ENCODE assay signal across 24 cellular contexts in the genomic region with DNA sequence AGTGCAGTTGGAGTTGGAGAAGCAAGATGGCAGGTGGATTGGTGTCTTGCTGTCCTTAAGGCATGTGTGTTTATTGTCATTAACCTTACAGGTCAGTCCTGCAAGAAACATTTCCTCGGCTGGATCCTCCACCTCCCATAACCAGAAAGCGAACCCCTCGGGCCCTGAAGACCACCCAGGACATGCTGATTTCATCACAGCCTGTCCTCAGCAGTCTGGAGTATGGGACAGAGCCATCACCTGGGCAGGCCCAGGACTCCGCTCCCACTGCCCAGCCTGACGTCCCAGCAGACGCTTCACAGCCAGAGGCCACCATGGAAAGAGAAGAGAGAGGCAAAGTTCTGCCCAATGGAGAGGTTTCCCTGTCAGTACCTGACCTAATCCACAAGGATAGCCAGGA. TPM values are rescaled to one million over a fixed set of nuclear protein-coding genes. Genes with fewer than 3 reads are reported as not detected.
"Had no signal": no experiment of that assay in that cellular context is flagged by ENCODE, and none has a peak within 500 bp of the region (broad histone marks: within the 10 kb centered on the region; RNA-seq: fewer than 3 reads in every experiment).

No MANE protein-coding gene starts in this region.

- H3K27me3 ChIP-seq: brain microvascular endothelial cell, cardiac muscle cell, MG63, Peyer's patch had no signal

- H3K4me3 ChIP-seq: cardiac muscle cell, MG63 had no signal

- H3K36me3 ChIP-seq: brain microvascular endothelial cell, cardiac muscle cell, MG63, Peyer's patch had no signal

- H3K27ac Mint-ChIP-seq: activated naive CD4-positive, alpha-beta T cell treated with anti-CD3 and anti-CD28 coated beads for 36 hours; activated naive CD8-positive, alpha-beta T cell treated with anti-CD3 and anti-CD28 coated beads for 36 hours; activated T-helper 17 cell treated with anti-CD3 and anti-CD28 coated beads, Interleukin-2, amount 50 U/mL, for 72 hours; T-helper 1 cell treated with Interleukin-12 subunit alpha and Interleukin-12 subunit beta and Interleukin-4 antibody, amounts not matched to agents 30 μg/mL and 1 μg/mL, for 36 hours had no signal

- H3K27ac ChIP-seq: brain microvascular endothelial cell, cardiac muscle cell had no signal

- H3K9me3 Mint-ChIP-seq: activated naive CD4-positive, alpha-beta T cell treated with anti-CD3 and anti-CD28 coated beads for 36 hours; activated naive CD8-positive, alpha-beta T cell treated with anti-CD3 and anti-CD28 coated beads for 36 hours; activated T-helper 17 cell treated with anti-CD3 and anti-CD28 coated beads, Interleukin-2, amount 50 U/mL, for 72 hours; T-helper 1 cell treated with Interleukin-12 subunit alpha and Interleukin-12 subunit beta and Interleukin-4 antibody, amounts not matched to agents 30 μg/mL and 1 μg/mL, for 36 hours had no signal

- H3K27me3 Mint-ChIP-seq: activated naive CD8-positive, alpha-beta T cell treated with anti-CD3 and anti-CD28 coated beads for 36 hours had no signal

- H3K36me3 Mint-ChIP-seq: activated naive CD8-positive, alpha-beta T cell treated with anti-CD3 and anti-CD28 coated beads for 36 hours had no signal

- H3K4me1 Mint-ChIP-seq: activated naive CD8-positive, alpha-beta T cell treated with anti-CD3 and anti-CD28 coated beads for 36 hours; activated T-helper 17 cell treated with anti-CD3 and anti-CD28 coated beads, Interleukin-2, amount 50 U/mL, for 72 hours had no signal

- ATAC-seq: activated CD4-positive, CD25-positive, alpha-beta regulatory T cell treated with anti-CD3 and anti-CD28 coated beads, Interleukin-2, amount 50 U/mL, for 24 hours; activated T-helper 17 cell treated with anti-CD3 and anti-CD28 coated beads, Interleukin-2, amount 50 U/mL, for 72 hours had no signal

- H3K9me3 ChIP-seq: MG63, Peyer's patch had no signal

- DNase-seq: activated CD4-positive, alpha-beta T cell treated with anti-CD3 and anti-CD28 coated beads for 4 hours; activated gamma-delta T cell; activated naive CD4-positive, alpha-beta T cell treated with anti-CD3 and anti-CD28 coated beads for 36 hours; activated naive CD8-positive, alpha-beta T cell treated with anti-CD3 and anti-CD28 coated beads for 36 hours; activated T-cell treated with anti-CD3 and anti-CD28 coated beads for 4 hours; activated T-cell treated with anti-CD3 and anti-CD28 coated beads, Interleukin-2, amount 50 U/mL, for 48 hours; brain microvascular endothelial cell; IMR-90; KG1; MG63; MV-4-11; NCI-H1092 treated with DMSO at 0.1 percent for 48 hours; NCI-H1417 treated with DMSO at 0.1 percent for 48 hours; NCI-H1694 treated with DMSO at 0.1 percent for 48 hours; NCI-H2029 treated with DMSO at 0.1 percent for 48 hours; NCI-H510A treated with DMSO at 0.1 percent for 48 hours; SHP77 had no signal

- H3K4me3 Mint-ChIP-seq: activated naive CD4-positive, alpha-beta T cell treated with anti-CD3 and anti-CD28 coated beads for 36 hours; activated naive CD8-positive, alpha-beta T cell treated with anti-CD3 and anti-CD28 coated beads for 36 hours; activated T-helper 17 cell treated with anti-CD3 and anti-CD28 coated beads, Interleukin-2, amount 50 U/mL, for 72 hours; T-helper 1 cell treated with Interleukin-12 subunit alpha and Interleukin-12 subunit beta and Interleukin-4 antibody, amounts not matched to agents 30 μg/mL and 1 μg/mL, for 36 hours had no signal

RNA-seq across cellular contexts. Expression of a gene that starts 1.6 kb away (rescaled TPM):
- total RNA-seq: activated T-helper 17 cell treated with anti-CD3 and anti-CD28 coated beads, Interleukin-2, amount 50 U/mL, for 72 hours had no signal

RNA-seq across cellular contexts. Expression of a gene that starts 6.4 kb away (rescaled TPM):
- total RNA-seq: activated naive CD4-positive, alpha-beta T cell treated with anti-CD3 and anti-CD28 coated beads for 36 hours; activated naive CD8-positive, alpha-beta T cell treated with anti-CD3 and anti-CD28 coated beads for 36 hours; activated T-helper 17 cell treated with anti-CD3 and anti-CD28 coated beads, Interleukin-2, amount 50 U/mL, for 72 hours; cardiac muscle cell; IMR-90; LHCN-M2; Peyer's patch had no signal

RNA-seq across cellular contexts. Expression of a gene that starts 28.8 kb away (rescaled TPM):
- total RNA-seq: activated naive CD4-positive, alpha-beta T cell treated with anti-CD3 and anti-CD28 coated beads for 36 hours; activated naive CD8-positive, alpha-beta T cell treated with anti-CD3 and anti-CD28 coated beads for 36 hours; activated T-helper 17 cell treated with anti-CD3 and anti-CD28 coated beads, Interleukin-2, amount 50 U/mL, for 72 hours; SK-MEL-5 had no signal
